10 cellular contexts compared by ENCODE assay signal in genomic region chr1:205477759-205478247, GRCh38. TPM values are rescaled to one million over a fixed set of nuclear protein-coding genes. Genes with fewer than 3 reads are reported as not detected.
DNase-seq lines count a peak whose midpoint lies in the region; ATAC-seq and TF ChIP-seq lines count a peak whose summit lies in the region.
"Had no signal": no experiment of that assay in that cellular context is flagged by ENCODE, and none has a peak within 500 bp of the region (broad histone marks: within the 10 kb centered on the region; RNA-seq: fewer than 3 reads in every experiment).

No MANE protein-coding gene starts in this region.

- H3K4me1 ChIP-seq in BLaER1: peaks cover 29% of the 10 kb centered on the region

- H3K27ac ChIP-seq in BLaER1: peak overlapping the region; percentile 41

- TF ChIP-seq CTCF in astrocyte of the spinal cord (IDR thresholded peaks at IDR 0.05; ENCODE audit: low read depth, low read length): no peak

- intact Hi-C loops in left colon (cut with DNase I, micrococcal nuclease): no loop called here

- ATAC-seq in left colon (peak; percentile 91), GM18511 (IDR thresholded peaks at IDR 0.05; ENCODE audit: unreplicated experiment) (no peak)

- DNase-seq in MV-4-11 (lab: John Stamatoyannopoulos, UW) (peak; percentile 43), astrocyte of the spinal cord (ENCODE audit: low read depth, low spot score) (peak; percentile 65), left colon (peak; percentile 68 to 76), NCI-H1417 (lab: John Stamatoyannopoulos, UW) (no peak), DMS53 (lab: John Stamatoyannopoulos, UW) (no peak), SKM-1 treated with dmso at 0.1 percent for 144 hours (lab: John Stamatoyannopoulos, UW; ENCODE audit: unreplicated experiment) (no peak)
- DNase-seq: activated naive CD4-positive, alpha-beta T cell treated with anti-CD3 and anti-CD28 coated beads for 36 hours; NK-92 treated with Interleukin-12 subunit alpha and Interleukin-12 subunit beta, amount 100 ng/mL, for 24 hours had no signal

- no peaks in the 10 kb centered on the region for H3K36me3 ChIP-seq in BLaER1

- H3K9me3 ChIP-seq in BLaER1: peaks cover 25% of the 10 kb centered on the region

- H3K9ac ChIP-seq in BLaER1: no peak overlapping the region

- H3K4me3 ChIP-seq in BLaER1 (no peak overlapping the region), astrocyte of the spinal cord (ENCODE audit: low read depth, low read length) (no peak overlapping the region)

- in situ Hi-C loops in astrocyte of the spinal cord (cut with HindIII; ENCODE audit: low sequenced_read_pairs): no loop called here

- peak overlapping the region; percentile 82 for H3K4me2 ChIP-seq in BLaER1

- H4K20me1 ChIP-seq in BLaER1: no peaks in the 10 kb centered on the region

- no peaks in the 10 kb centered on the region for H3K27me3 ChIP-seq in BLaER1

RNA-seq across cellular contexts. Expression of gene BLACAT1, which starts 22.0 kb away (rescaled TPM):
- total RNA-seq in left colon: under 1 TPM; 0.14 to 0.34 TPM

RNA-seq across cellular contexts. Expression of gene CDK18, which starts 26.7 kb away (rescaled TPM):
- 10 to 100 TPM; 32.6 to 39.2 TPM for total RNA-seq in left colon

RNA-seq across cellular contexts. Expression of gene LEMD1, which starts 55.9 kb away (rescaled TPM):
- total RNA-seq in left colon: 1 to 10 TPM in 1 of 2 donors, not detected in 1; 1.1 TPM

Comparison
In these comparisons a context has a peak if more than half of its experiments do, and no peak if none do; other contexts are left out.
1. DNase-seq: peak in MV-4-11 (single experiment), astrocyte of the spinal cord (single experiment) and left colon (2 of 2); none in NCI-H1417 (0 of 3), DMS53 (single experiment) and SKM-1 treated with dmso at 0.1 percent for 144 hours (single experiment).